11 cellular contexts compared by ENCODE assay signal in the genomic region with DNA sequence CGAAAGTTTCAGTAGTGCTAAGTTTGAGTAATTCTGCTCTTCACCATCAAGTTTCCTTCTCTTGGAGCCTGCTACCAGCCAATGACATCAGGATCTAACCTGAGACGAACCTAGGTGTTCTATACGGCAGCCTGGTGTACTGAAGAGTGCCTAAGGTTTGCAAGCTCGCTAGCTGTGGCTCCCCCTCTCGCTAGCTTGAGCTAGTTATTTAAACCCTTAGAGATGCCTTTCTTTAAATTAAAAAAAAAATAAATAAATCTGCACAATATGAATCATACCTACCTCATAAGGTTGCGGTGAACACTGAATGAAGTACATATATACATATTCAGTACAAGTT. TPM values are rescaled to one million over a fixed set of nuclear protein-coding genes. Genes with fewer than 3 reads are reported as not detected.
A peak's percentile ranks its signal among the peaks of the same experiment; 100 is the strongest.
DNase-seq lines count a peak whose midpoint lies in the region; ATAC-seq, FAIRE-seq and TF ChIP-seq lines count a peak whose summit lies in the region.
"Had no signal": no experiment of that assay in that cellular context is flagged by ENCODE, and none has a peak within 500 bp of the region (broad histone marks: within the 10 kb centered on the region; RNA-seq: fewer than 3 reads in every experiment).

No MANE protein-coding gene starts in this region.

- no peak for FAIRE-seq in astrocyte (lab: Jason Lieb, UNC)

- peak overlapping the region; percentile 98 for H3K27ac ChIP-seq in astrocyte (ENCODE audit: low read depth, low read length)
- no peak overlapping the region for H3K27ac ChIP-seq in right cardiac atrium (ENCODE audit: low read length)
- H3K27ac ChIP-seq in sigmoid colon: peak overlapping the region; percentile 85 to 94 (median 89)

- no peaks in the 10 kb centered on the region for H3K36me3 ChIP-seq in H7 (replicated peaks; ENCODE audit: control insufficient read depth, insufficient read depth, low read length)
- H3K36me3 ChIP-seq in astrocyte (ENCODE audit: insufficient read depth, low read length): no peaks in the 10 kb centered on the region
- no peaks in the 10 kb centered on the region for H3K36me3 ChIP-seq in sigmoid colon

- no peaks in the 10 kb centered on the region for H4K20me1 ChIP-seq in astrocyte (ENCODE audit: insufficient read depth, low read length)

- H3K4me1 ChIP-seq in astrocyte (ENCODE audit: insufficient read depth, low read length): peaks cover 38% of the 10 kb centered on the region
- H3K4me1 ChIP-seq in right cardiac atrium (ENCODE audit: control insufficient read depth, insufficient read depth, low read length): no peaks in the 10 kb centered on the region
- H3K4me1 ChIP-seq in sigmoid colon: peaks cover 0 to 10% (median 5%) of the 10 kb centered on the region in 4 donors

- H3K9me3 ChIP-seq in astrocyte (ENCODE audit: insufficient read depth, low read depth, low read length) (no peaks in the 10 kb centered on the region), right cardiac atrium (ENCODE audit: control insufficient read depth, low read length) (no peaks in the 10 kb centered on the region), sigmoid colon (no peaks in the 10 kb centered on the region)

- TF ChIP-seq POLR2A in sigmoid colon (IDR thresholded peaks at IDR 0.05): no peak

- H3K27me3 Mint-ChIP-seq in astrocyte (ENCODE audit: low read depth, unreplicated experiment): no peaks in the 10 kb centered on the region

- H3K4me3 ChIP-seq in H7 (ENCODE audit: insufficient read depth, low read depth, low read length) (peak overlapping the region; percentile 60), astrocyte (ENCODE audit: insufficient read depth, low read depth, low read length) (peak overlapping the region; percentile 93), right cardiac atrium (ENCODE audit: low read length) (peak overlapping the region; percentile 73), sigmoid colon (peak overlapping the region; percentile 43 to 67 (median 62))

- no peaks in the 10 kb centered on the region for H3K9me3 Mint-ChIP-seq in astrocyte (ENCODE audit: unreplicated experiment)

- H3K4me3 Mint-ChIP-seq in astrocyte (ENCODE audit: unreplicated experiment): peak overlapping the region; percentile 93

- intact Hi-C loops in right cardiac atrium (cut with DNase I) (no loop called here), sigmoid colon (cut with DNase I) (loop anchor here (5.0 kb wide), 3 partner anchors 115 to 625 kb away; a partner anchor contains a TSS)

- no peaks in the 10 kb centered on the region for H3K36me3 Mint-ChIP-seq in astrocyte (ENCODE audit: low read depth, unreplicated experiment)
- H3K36me3 Mint-ChIP-seq: activated naive CD8-positive, alpha-beta T cell had no signal

- 10% methylated on average over 6 of the region's 6 CpGs for WGBS in right cardiac atrium
- 16 to 27% methylated on average over 6 of the region's 6 CpGs for WGBS in sigmoid colon, 2 donors

- no peak for TF ChIP-seq CTCF in astrocyte (IDR thresholded peaks at IDR 0.05; ENCODE audit: insufficient read depth, low read depth, low read length)
- TF ChIP-seq CTCF in sigmoid colon (IDR thresholded peaks at IDR 0.05): no peak

- H3K9ac ChIP-seq in astrocyte (ENCODE audit: low read length): peak overlapping the region; percentile 98

- H3K79me2 ChIP-seq in astrocyte (ENCODE audit: insufficient read depth, low read length): peaks cover 43% of the 10 kb centered on the region

- peak overlapping the region; percentile 89 for H3K27ac Mint-ChIP-seq in astrocyte (ENCODE audit: unreplicated experiment)
- H3K27ac Mint-ChIP-seq: activated naive CD8-positive, alpha-beta T cell had no signal

- peaks cover 46% of the 10 kb centered on the region for H3K4me1 Mint-ChIP-seq in astrocyte (ENCODE audit: low read depth, unreplicated experiment)

- no peak for TF ChIP-seq EP300 in sigmoid colon (IDR thresholded peaks at IDR 0.05)

- peak overlapping the region; percentile 38 for H2AFZ ChIP-seq in astrocyte (ENCODE audit: low read depth, low read length)

- H3K27me3 ChIP-seq in H7 (ENCODE audit: control insufficient read depth, insufficient read depth, low read length) (peaks cover 13% of the 10 kb centered on the region), astrocyte (ENCODE audit: insufficient read depth, low read length) (no peaks in the 10 kb centered on the region), right cardiac atrium (ENCODE audit: control insufficient read depth, insufficient read depth) (no peaks in the 10 kb centered on the region), sigmoid colon (no peaks in the 10 kb centered on the region)

- DNase-seq in H7 (peak; percentile 35), astrocyte (ENCODE audit: low read depth) (no peak), right cardiac atrium (no peak), sigmoid colon (no peak), cerebellar cortex (ENCODE audit: low spot score) (no peak), AG08395 (ENCODE audit: low spot score) (no peak)
- DNase-seq: NCI-H1048 had no signal

- peak overlapping the region; percentile 99 for H3K4me2 ChIP-seq in astrocyte (ENCODE audit: low read length)

- ATAC-seq in right cardiac atrium: peak in 1 of 2 donors; percentile 11
- no peak for ATAC-seq in HG02798 (IDR thresholded peaks at IDR 0.05; ENCODE audit: poor library complexity, unreplicated experiment)
- no peak for ATAC-seq in GM19397 (IDR thresholded peaks at IDR 0.05; ENCODE audit: unreplicated experiment)
- ATAC-seq: HCT116 had no signal

RNA-seq across cellular contexts. Expression of a gene that starts 1.4 kb away (rescaled TPM):
- total RNA-seq in H7 (2014; rRNA removed; shearing (Covaris generic)): 0.59 and 1.2 TPM in 2 replicates
- total RNA-seq in astrocyte (118 and 123 TPM in 2 replicates), right cardiac atrium (10 to 100 TPM; 28.9 to 57.5 (median 34.6) TPM), sigmoid colon (10 to 100 TPM; 15.3 to 39.6 (median 18.3) TPM)
- polyA plus RNA-seq in right cardiac atrium (16.5 TPM), sigmoid colon (1 to 10 TPM in 1 of 3 donors, under 1 TPM in 2; 0.23 to 2.2 (median 0.60) TPM)
